18 cellular contexts compared by ENCODE assay signal in genomic region chr3:172237121-172237742, GRCh38.
"Had no signal": no experiment of that assay in that cellular context is flagged by ENCODE, and none has a peak within 500 bp of the region (broad histone marks: within the 10 kb centered on the region; RNA-seq: fewer than 3 reads in every experiment).

No MANE protein-coding gene starts in this region.

- H3K9me3 ChIP-seq: ascending aorta, tibial artery had no signal

- H3K4me1 Mint-ChIP-seq: activated naive CD8-positive, alpha-beta T cell treated with anti-CD3 and anti-CD28 coated beads, Interleukin-2, amount 50 U/mL, for 24 hours; naive B cell had no signal

- H3K4me1 ChIP-seq: breast epithelium, parathyroid adenoma had no signal

- H3K4me3 ChIP-seq: ascending aorta, breast epithelium, tibial artery had no signal

- ATAC-seq: activated CD8-positive, alpha-beta T cell treated with anti-CD3 and anti-CD28 coated beads, Interleukin-2, amount 10 ng/mL, durations not matched to agents 7 days and 5 days; activated naive CD8-positive, alpha-beta T cell treated with anti-CD3 and anti-CD28 coated beads, Interleukin-2, amount 50 U/mL, for 24 hours; activated T-cell treated with anti-CD3 and anti-CD28 coated beads, Interleukin-2, amount 50 U/mL, for 4 hours; stimulated activated naive CD8-positive, alpha-beta T cell treated with anti-CD3 and anti-CD28 coated beads, Interleukin-15, Interleukin-2, amounts not matched to agents 100 U/mL and 50 U/mL, for 24 hours had no signal

- H3K27ac Mint-ChIP-seq: activated CD8-positive, alpha-beta T cell treated with anti-CD3 and anti-CD28 coated beads, Interleukin-2, amount 10 ng/mL, durations not matched to agents 7 days and 5 days; activated naive CD4-positive, alpha-beta T cell treated with anti-CD3 and anti-CD28 coated beads for 36 hours; activated naive CD8-positive, alpha-beta T cell treated with anti-CD3 and anti-CD28 coated beads, Interleukin-2, amount 50 U/mL, for 24 hours had no signal

- H3K27me3 Mint-ChIP-seq: activated naive CD8-positive, alpha-beta T cell treated with anti-CD3 and anti-CD28 coated beads, Interleukin-2, amount 50 U/mL, for 24 hours; naive B cell had no signal

- H3K27me3 ChIP-seq: ascending aorta, breast epithelium, tibial artery had no signal

- H3K27ac ChIP-seq: ascending aorta, parathyroid adenoma, tibial artery had no signal

- DNase-seq: activated CD4-positive, alpha-beta T cell treated with anti-CD3 and anti-CD28 coated beads for 48 hours; activated CD4-positive, CD25-positive, alpha-beta regulatory T cell; activated CD8-positive, alpha-beta T cell treated with anti-CD3 and anti-CD28 coated beads, Interleukin-2, amount 10 ng/mL, durations not matched to agents 7 days and 5 days; activated naive CD4-positive, alpha-beta T cell treated with anti-CD3 and anti-CD28 coated beads for 36 hours; activated naive CD8-positive, alpha-beta T cell treated with anti-CD3 and anti-CD28 coated beads, Interleukin-2, amount 50 U/mL, for 24 hours; activated T-cell treated with anti-CD3 and anti-CD28 coated beads, Interleukin-2, amount 50 U/mL, for 4 hours; dermis blood vessel endothelial cell; effector memory CD4-positive, alpha-beta T cell; naive B cell; stimulated activated CD4-positive, alpha-beta T cell treated with anti-CD3 and anti-CD28 coated beads, Interleukin-2, amount 100 ng/mL, for 24 hours; stimulated activated naive CD8-positive, alpha-beta T cell treated with anti-CD3 and anti-CD28 coated beads, Interleukin-15, Interleukin-2, amounts not matched to agents 100 U/mL and 50 U/mL, for 24 hours; substantia nigra; T-helper 1 cell; T-helper 9 cell; tibial artery had no signal

- H3K4me3 Mint-ChIP-seq: activated CD8-positive, alpha-beta T cell treated with anti-CD3 and anti-CD28 coated beads, Interleukin-2, amount 10 ng/mL, durations not matched to agents 7 days and 5 days; activated naive CD4-positive, alpha-beta T cell treated with anti-CD3 and anti-CD28 coated beads for 36 hours; activated naive CD8-positive, alpha-beta T cell treated with anti-CD3 and anti-CD28 coated beads, Interleukin-2, amount 50 U/mL, for 24 hours; activated T-cell treated with anti-CD3 and anti-CD28 coated beads, Interleukin-2, amount 50 U/mL, for 4 hours; naive B cell had no signal

- H3K36me3 ChIP-seq: breast epithelium had no signal
